12 cellular contexts compared by ENCODE assay signal in genomic region chr1:180842890-180843289, GRCh38.
DNase-seq lines count a peak whose midpoint lies in the region; TF ChIP-seq lines count a peak whose summit lies in the region.
"Had no signal": no experiment of that assay in that cellular context is flagged by ENCODE, and none has a peak within 500 bp of the region (broad histone marks: within the 10 kb centered on the region; RNA-seq: fewer than 3 reads in every experiment).

No MANE protein-coding gene starts in this region.

- H3K27me3 ChIP-seq in neural progenitor cell, result no peaks in the 10 kb centered on the region
- H3K27me3 ChIP-seq: gastroesophageal sphincter had no signal

- H3K4me3 ChIP-seq in neural progenitor cell, result no peak overlapping the region
- H3K4me3 ChIP-seq: gastroesophageal sphincter had no signal

- H3K4me3 Mint-ChIP-seq in chondrocyte (ENCODE audit: unreplicated experiment) (no peak overlapping the region), neural progenitor cell (peak overlapping the region; percentile 12)
- H3K4me3 Mint-ChIP-seq: natural killer cell treated with Interleukin-12 subunit alpha and Interleukin-12 subunit beta and Interleukin-15 and Interleukin-18, amount 100 ng/mL, for 72 hours had no signal

- no peaks in the 10 kb centered on the region for H4K20me1 ChIP-seq in neural progenitor cell (ENCODE audit: low read depth)

- TF ChIP-seq CTCF in chondrocyte (IDR thresholded peaks at IDR 0.05) (no peak), neural progenitor cell (IDR thresholded peaks at IDR 0.05) (no peak)

- H3K9me3 ChIP-seq in neural progenitor cell (ENCODE audit: low read depth), result no peaks in the 10 kb centered on the region
- H3K9me3 ChIP-seq: gastroesophageal sphincter had no signal

- peaks cover 21% of the 10 kb centered on the region for H3K4me1 Mint-ChIP-seq in chondrocyte (ENCODE audit: low read depth)
- H3K4me1 Mint-ChIP-seq in neural progenitor cell, result peaks cover 39% of the 10 kb centered on the region

- H3K27ac Mint-ChIP-seq in chondrocyte (ENCODE audit: unreplicated experiment) (peak overlapping the region; percentile 2), neural progenitor cell (peak overlapping the region; percentile 96)
- H3K27ac Mint-ChIP-seq: natural killer cell treated with Interleukin-12 subunit alpha and Interleukin-12 subunit beta and Interleukin-15 and Interleukin-18, amount 100 ng/mL, for 72 hours had no signal

- peak overlapping the region; percentile 27 for H3K4me2 ChIP-seq in neural progenitor cell

- DNase-seq in ELF-1 (ENCODE audit: low read depth, low spot score) (peak; percentile 5), NCI-H128 (lab: John Stamatoyannopoulos, UW; ENCODE audit: unreplicated experiment) (peak; percentile 61), chondrocyte (ENCODE audit: low spot score) (no peak), neural progenitor cell (ENCODE audit: low spot score) (peak; percentile 58), GDM1 (lab: John Stamatoyannopoulos, UW) (no peak), DMS114 treated with DMSO at 0.1 percent for 48 hours (lab: John Stamatoyannopoulos, UW; ENCODE audit: unreplicated experiment) (no peak)
- DNase-seq in effector CD4-positive, alpha-beta T cell, result no peak
- DNase-seq: GOT3; OCI-M1; stimulated activated CD4-positive, alpha-beta T cell treated with anti-CD3 and anti-CD28 coated beads, Interleukin-12 subunit alpha, Interleukin-12 subunit beta, amount 100 ng/mL, for 4 hours had no signal

- H3K9me3 Mint-ChIP-seq in chondrocyte (ENCODE audit: low read depth) (peaks cover 4% of the 10 kb centered on the region), neural progenitor cell (peaks cover 8% of the 10 kb centered on the region)
- H3K9me3 Mint-ChIP-seq: natural killer cell treated with Interleukin-12 subunit alpha and Interleukin-12 subunit beta and Interleukin-15 and Interleukin-18, amount 100 ng/mL, for 72 hours had no signal

- H2AFZ ChIP-seq in neural progenitor cell (replicated peaks), result no peak overlapping the region

- H3K27ac ChIP-seq in neural progenitor cell, result peak overlapping the region; percentile 32
- H3K27ac ChIP-seq: gastroesophageal sphincter had no signal

- H3K4me1 ChIP-seq in neural progenitor cell, result peaks cover 34% of the 10 kb centered on the region
- H3K4me1 ChIP-seq: gastroesophageal sphincter had no signal

- H3K36me3 Mint-ChIP-seq in chondrocyte (ENCODE audit: low read depth), result peaks cover 4% of the 10 kb centered on the region
- H3K36me3 Mint-ChIP-seq in neural progenitor cell, result peaks cover 11% of the 10 kb centered on the region
- H3K36me3 Mint-ChIP-seq: natural killer cell treated with Interleukin-12 subunit alpha and Interleukin-12 subunit beta and Interleukin-15 and Interleukin-18, amount 100 ng/mL, for 72 hours had no signal

- H3K36me3 ChIP-seq in neural progenitor cell, result no peaks in the 10 kb centered on the region
- H3K36me3 ChIP-seq: gastroesophageal sphincter had no signal

- H3K79me2 ChIP-seq in neural progenitor cell (ENCODE audit: low read depth), result no peaks in the 10 kb centered on the region

- no peaks in the 10 kb centered on the region for H3K27me3 Mint-ChIP-seq in chondrocyte (ENCODE audit: low read depth)
- peaks cover 2% of the 10 kb centered on the region for H3K27me3 Mint-ChIP-seq in neural progenitor cell (ENCODE audit: insufficient read depth, low read depth)
- H3K27me3 Mint-ChIP-seq: natural killer cell treated with Interleukin-12 subunit alpha and Interleukin-12 subunit beta and Interleukin-15 and Interleukin-18, amount 100 ng/mL, for 72 hours had no signal

- H3K9ac ChIP-seq in neural progenitor cell, result no peak overlapping the region

- peaks cover 21% of the 10 kb centered on the region for H3F3A ChIP-seq in neural progenitor cell (ENCODE audit: low read depth)

Comparison
In these comparisons a context has a peak if more than half of its experiments do, and no peak if none do; other contexts are left out.
1. DNase-seq: peak in ELF-1 (single experiment), NCI-H128 (single experiment) and neural progenitor cell (single experiment); none in chondrocyte (single experiment), GDM1 (single experiment), DMS114 treated with DMSO at 0.1 percent for 48 hours (single experiment) and effector CD4-positive, alpha-beta T cell (single experiment).